Comparison of ENCODE assay signal across 12 cellular contexts in genomic region chr6:143592335-143592734, GRCh38.
DNase-seq lines count a peak whose midpoint lies in the region; ATAC-seq and TF ChIP-seq lines count a peak whose summit lies in the region.
"Had no signal": no experiment of that assay in that cellular context is flagged by ENCODE, and none has a peak within 500 bp of the region (broad histone marks: within the 10 kb centered on the region; RNA-seq: fewer than 3 reads in every experiment).

No MANE protein-coding gene starts in this region.

- H3K79me2 ChIP-seq in PC-9 (ENCODE audit: low read depth) (no peaks in the 10 kb centered on the region), hepatocyte (no peaks in the 10 kb centered on the region)

- 80% methylated on average over 6 of the region's 6 CpGs for WGBS in hepatocyte (ENCODE audit: low lambda C conversion rate, missing lambda C conversion rate)

- H3F3A ChIP-seq in PC-9 (ENCODE audit: insufficient read depth, low read depth): no peaks in the 10 kb centered on the region

- peak; percentile 31 for TF ChIP-seq CTCF in AG09309 (IDR thresholded peaks at IDR 0.05; ENCODE audit: control insufficient read depth, insufficient read depth, low read depth, low read length, missing control alignments)
- peak; percentile 64 for TF ChIP-seq CTCF in PC-9 (conservative IDR thresholded peaks at IDR 0.05)
- no peak for TF ChIP-seq CTCF in hepatocyte (IDR thresholded peaks at IDR 0.05; ENCODE audit: poor library complexity)
- no peak for TF ChIP-seq CTCF in omental fat pad (IDR thresholded peaks at IDR 0.05)

- H3K4me3 ChIP-seq in AG09309 (ENCODE audit: control insufficient read depth, low read depth, low read length): no peak overlapping the region
- no peak overlapping the region for H3K4me3 ChIP-seq in H7 (ENCODE audit: insufficient read depth, low read depth, low read length)
- no peak overlapping the region for H3K4me3 ChIP-seq in PC-9
- no peak overlapping the region for H3K4me3 ChIP-seq in hepatocyte
- H3K4me3 ChIP-seq: lung had no signal

- H2AFZ ChIP-seq in PC-9 (no peak overlapping the region), hepatocyte (no peak overlapping the region)

- POLR2A ChIA-PET in PC-9 (lab: Charles Lee; ENCODE audit: unreplicated experiment): no interaction called here

- intact Hi-C loops in PC-9 (cut with micrococcal nuclease; ENCODE audit: unreplicated experiment): no loop called here

- no peaks in the 10 kb centered on the region for H3K4me1 ChIP-seq in PC-9 (replicated peaks; ENCODE audit: insufficient read depth)
- peaks cover 9% of the 10 kb centered on the region for H3K4me1 ChIP-seq in hepatocyte (ENCODE audit: insufficient read depth)

- H3K27me3 ChIP-seq in H7 (ENCODE audit: control insufficient read depth, insufficient read depth, low read length) (no peaks in the 10 kb centered on the region), PC-9 (ENCODE audit: insufficient read depth, low read depth) (no peaks in the 10 kb centered on the region), hepatocyte (no peaks in the 10 kb centered on the region)

- CTCF ChIA-PET in PC-9 (lab: Charles Lee): no interaction called here

- ATAC-seq in omental fat pad (ENCODE audit: low FRiP score) (no peak), GM21576 (IDR thresholded peaks at IDR 0.05; ENCODE audit: unreplicated experiment) (no peak)
- ATAC-seq: activated CD4-positive, CD25-positive, alpha-beta regulatory T cell treated with anti-CD3 and anti-CD28 coated beads, Interleukin-2, amount 50 U/mL, for 24 hours; esophagus mucosa had no signal

- H4K20me1 ChIP-seq in PC-9 (ENCODE audit: insufficient read depth) (no peaks in the 10 kb centered on the region), hepatocyte (ENCODE audit: insufficient read depth, poor library complexity, severe bottlenecking) (no peaks in the 10 kb centered on the region)

- H3K9me2 ChIP-seq in PC-9 (ENCODE audit: insufficient read depth): no peaks in the 10 kb centered on the region
- no peaks in the 10 kb centered on the region for H3K9me2 ChIP-seq in hepatocyte (replicated peaks; ENCODE audit: insufficient read depth)

- DNase-seq in AG09309 (ENCODE audit: low read depth): no peak
- DNase-seq in H7: peak; percentile 55
- no peak for DNase-seq in PC-9
- DNase-seq in hepatocyte (ENCODE audit: low spot score): peak; percentile 19
- DNase-seq in omental fat pad (ENCODE audit: low spot score): no peak
- DNase-seq in dedifferentiated amniotic fluid mesenchymal stem cell (ENCODE audit: extremely low spot score): no peak
- DNase-seq in NK-92 (lab: John Stamatoyannopoulos, UW; ENCODE audit: unreplicated experiment): no peak
- DNase-seq: activated naive CD8-positive, alpha-beta T cell treated with anti-CD3 and anti-CD28 coated beads, Interleukin-2, amount 10 ng/mL, durations not matched to agents 7 days and 5 days had no signal

- H3K36me3 ChIP-seq in H7 (replicated peaks; ENCODE audit: control insufficient read depth, insufficient read depth, low read length): no peaks in the 10 kb centered on the region
- no peaks in the 10 kb centered on the region for H3K36me3 ChIP-seq in PC-9 (ENCODE audit: low read depth)
- no peaks in the 10 kb centered on the region for H3K36me3 ChIP-seq in hepatocyte (replicated peaks; ENCODE audit: insufficient read depth, low read depth)

- no TSS peak for BruUV-seq in PC-9 (replicated peaks; lab: Mats Ljungman, UMichigan)

- H3K4me2 ChIP-seq in PC-9 (no peak overlapping the region), hepatocyte (no peak overlapping the region)

- H3K9me3 ChIP-seq in PC-9 (ENCODE audit: insufficient read depth, low read depth): no peaks in the 10 kb centered on the region
- no peaks in the 10 kb centered on the region for H3K9me3 ChIP-seq in hepatocyte (ENCODE audit: low read depth)

- H3K27ac ChIP-seq in PC-9 (no peak overlapping the region), hepatocyte (no peak overlapping the region)

Comparison
In these comparisons a context has a peak if more than half of its experiments do, and no peak if none do; other contexts are left out.
1. DNase-seq: peak in H7 (single experiment) and hepatocyte (single experiment); none in AG09309 (single experiment), PC-9 (0 of 2), omental fat pad (single experiment), dedifferentiated amniotic fluid mesenchymal stem cell (single experiment) and NK-92 (single experiment).
2. CTCF ChIP-seq: peak in AG09309 (single experiment) and PC-9 (single experiment); none in hepatocyte (single experiment) and omental fat pad (0 of 3).